ENCODE assay signal across 13 cellular contexts in the genomic region with DNA sequence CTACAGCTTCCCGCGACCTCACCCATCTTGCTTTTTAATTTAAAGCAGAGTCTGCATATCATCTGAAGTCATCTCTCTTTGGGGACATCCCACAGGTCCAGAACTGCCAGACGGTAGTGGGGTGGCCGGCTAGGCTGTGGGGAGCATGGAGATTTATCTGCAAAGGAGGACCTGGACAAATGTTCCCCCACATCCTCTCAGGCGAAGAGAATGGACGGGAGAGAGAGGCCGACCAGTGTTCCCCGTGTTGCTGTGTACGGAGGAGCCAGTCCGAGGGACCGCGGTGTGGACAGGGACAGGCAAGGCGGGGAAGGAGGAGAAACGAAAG. TPM values are rescaled to one million over a fixed set of nuclear protein-coding genes. Genes with fewer than 3 reads are reported as not detected.
DNase-seq lines count a peak whose midpoint lies in the region; ATAC-seq and TF ChIP-seq lines count a peak whose summit lies in the region.
"Had no signal": no experiment of that assay in that cellular context is flagged by ENCODE, and none has a peak within 500 bp of the region (broad histone marks: within the 10 kb centered on the region; RNA-seq: fewer than 3 reads in every experiment).

No MANE protein-coding gene starts in this region.

- 17 to 21% methylated on average over 14 of the region's 14 CpGs for WGBS in aorta, 2 donors

- H3K9me3 Mint-ChIP-seq in effector memory CD8-positive, alpha-beta T cell, result no peaks in the 10 kb centered on the region
- no peaks in the 10 kb centered on the region for H3K9me3 Mint-ChIP-seq in naive B cell

- no peak overlapping the region for H3K27ac Mint-ChIP-seq in effector memory CD8-positive, alpha-beta T cell
- peak overlapping the region in 1 of 6 donors; percentile 2 for H3K27ac Mint-ChIP-seq in naive B cell

- no peak for TF ChIP-seq CTCF in right atrium auricular region (IDR thresholded peaks at IDR 0.05)

- H3K27me3 Mint-ChIP-seq in effector memory CD8-positive, alpha-beta T cell, result peaks cover 49 to 78% of the 10 kb centered on the region in 2 donors
- peaks cover 50 to 70% (median 57%) of the 10 kb centered on the region in 3 donors for H3K27me3 Mint-ChIP-seq in naive B cell

- DNase-seq in right atrium auricular region (ENCODE audit: low spot score), result no peak
- DNase-seq in Right ventricle myocardium inferior (ENCODE audit: missing footprints), result no peak
- DNase-seq in effector memory CD8-positive, alpha-beta T cell, result no peak
- no peak for DNase-seq in naive B cell
- DNase-seq in aorta, result no peak
- no peak for DNase-seq in activated effector memory CD4-positive, alpha-beta T cell treated with anti-CD3 and anti-CD28 coated beads, Interleukin-2, amount 50 U/mL, for 16 hours
- DNase-seq: activated CD4-positive, alpha-beta T cell treated with anti-CD3 and anti-CD28 coated beads for 1 hour; DMS79; NCI-H1694 treated with DMSO at 0.1 percent for 48 hours had no signal

- no peak for ATAC-seq in Right ventricle myocardium inferior
- no peak for ATAC-seq in effector memory CD8-positive, alpha-beta T cell (replicated peaks)
- no peak for ATAC-seq in naive B cell (ENCODE audit: low read depth in 2 of 2)
- no peak for ATAC-seq in aorta (ENCODE audit: low FRiP score)
- ATAC-seq in GM21447 (IDR thresholded peaks at IDR 0.05; ENCODE audit: unreplicated experiment), result no peak
- no peak for ATAC-seq in HG02623 (IDR thresholded peaks at IDR 0.05; ENCODE audit: unreplicated experiment)

- H3K27me3 ChIP-seq in right atrium auricular region (no peaks in the 10 kb centered on the region), aorta (ENCODE audit: control insufficient read depth in 1 of 2, insufficient read depth in 2 of 2, low read length in 1 of 2) (no peaks in the 10 kb centered on the region)

- peak overlapping the region; percentile 79 to 81 for H3K27ac ChIP-seq in right atrium auricular region
- peak overlapping the region in 1 of 2 donors; percentile 87 for H3K27ac ChIP-seq in aorta (ENCODE audit: low read depth in 1 of 2, low read length in 2 of 2)

- peak overlapping the region; percentile 63 to 71 for H3K4me3 Mint-ChIP-seq in effector memory CD8-positive, alpha-beta T cell
- H3K4me3 Mint-ChIP-seq in naive B cell, result peak overlapping the region in 7 of 8 donors; percentile 37 to 87 (median 80)

- peaks cover 10 to 17% of the 10 kb centered on the region in 2 donors for H3K4me1 Mint-ChIP-seq in effector memory CD8-positive, alpha-beta T cell (ENCODE audit: low read depth in 2 of 2)
- H3K4me1 Mint-ChIP-seq in naive B cell, result peaks cover 25 to 45% (median 40%) of the 10 kb centered on the region in 3 donors

- peaks cover 0 to 37% of the 10 kb centered on the region in 2 donors for H3K4me1 ChIP-seq in right atrium auricular region
- no peaks in the 10 kb centered on the region for H3K4me1 ChIP-seq in aorta (ENCODE audit: control insufficient read depth in 1 of 2, insufficient read depth in 2 of 2, low read length in 2 of 2)

- H3K36me3 ChIP-seq in right atrium auricular region, result no peaks in the 10 kb centered on the region
- H3K36me3 ChIP-seq in aorta (ENCODE audit: control insufficient read depth in 1 of 2, insufficient read depth in 2 of 2, low read length in 1 of 2), result no peaks in the 10 kb centered on the region

- intact Hi-C loops in Right ventricle myocardium inferior (cut with DNase I), result loop anchor here (2.0 kb wide), 1 partner anchor 25 kb away; no protein-coding TSS in a partner anchor
- intact Hi-C loops in aorta (cut with DNase I), result no loop called here

- H3K4me3 ChIP-seq in right atrium auricular region (peak overlapping the region; percentile 39 to 58), aorta (ENCODE audit: low read length in 2 of 2) (peak overlapping the region; percentile 19 to 49)

- no peaks in the 10 kb centered on the region for H3K36me3 Mint-ChIP-seq in effector memory CD8-positive, alpha-beta T cell (ENCODE audit: insufficient read depth)
- no peaks in the 10 kb centered on the region for H3K36me3 Mint-ChIP-seq in naive B cell

- no peaks in the 10 kb centered on the region for H3K9me3 ChIP-seq in right atrium auricular region
- no peaks in the 10 kb centered on the region for H3K9me3 ChIP-seq in aorta (ENCODE audit: control insufficient read depth, low read length)

RNA-seq across cellular contexts. Expression of gene MT1M, which starts 0.7 kb away (rescaled TPM):
- total RNA-seq in right atrium auricular region, result 1 to 10 TPM; 5.2 to 9.9 TPM
- total RNA-seq in Right ventricle myocardium inferior, result 6.7 TPM
- not detected for polyA plus RNA-seq in naive B cell (ENCODE audit: low read depth in 6 of 6)
- 100 to 1,000 TPM in 1 of 2 donors, 10 to 100 TPM in 1; 11.8 to 129 TPM for total RNA-seq in aorta
- polyA plus RNA-seq in aorta, result 10 to 100 TPM; 40.1 to 72.2 TPM

RNA-seq across cellular contexts. Expression of gene MT1E, which starts 6.2 kb away (rescaled TPM):
- 100 to 1,000 TPM; 129 to 210 TPM for total RNA-seq in right atrium auricular region
- 136 TPM for total RNA-seq in Right ventricle myocardium inferior
- not detected for polyA plus RNA-seq in naive B cell (ENCODE audit: low read depth in 6 of 6)
- 100 to 1,000 TPM in 1 of 2 donors, 10 to 100 TPM in 1; 47.8 to 355 TPM for total RNA-seq in aorta
- polyA plus RNA-seq in aorta, result 100 to 1,000 TPM; 185 to 606 TPM

RNA-seq across cellular contexts. Expression of gene MT1A, which starts 6.7 kb away (rescaled TPM):
- total RNA-seq in right atrium auricular region, result 10 to 100 TPM in 1 of 2 donors, not detected in 1; 30.0 TPM
- 2.9 TPM for total RNA-seq in Right ventricle myocardium inferior
- polyA plus RNA-seq in naive B cell (ENCODE audit: low read depth in 6 of 6), result not detected
- 10 to 100 TPM in 1 of 2 donors, 1 to 10 TPM in 1; 4.6 to 82.2 TPM for total RNA-seq in aorta
- 10 to 100 TPM in 1 of 2 donors, 1 to 10 TPM in 1; 7.0 to 16.2 TPM for polyA plus RNA-seq in aorta

RNA-seq across cellular contexts. Expression of gene MT1B, which starts 19.9 kb away (rescaled TPM):
- total RNA-seq in right atrium auricular region (not detected), Right ventricle myocardium inferior (not detected), aorta (not detected)
- polyA plus RNA-seq in naive B cell (ENCODE audit: low read depth in 6 of 6) (not detected), aorta (not detected)
- total RNA-seq: lung microvascular endothelial cell, ureter had no signal

RNA-seq across cellular contexts. Expression of gene MT2A, which starts 23.4 kb away (rescaled TPM):
- 100 to 1,000 TPM in 1 of 2 donors, 10 to 100 TPM in 1; 33.3 to 118 TPM for total RNA-seq in right atrium auricular region
- total RNA-seq in Right ventricle myocardium inferior, result 95.2 TPM
- 10 to 100 TPM in 5 of 6 donors, 1 to 10 TPM in 1; 8.6 to 18.6 (median 11.2) TPM for polyA plus RNA-seq in naive B cell (ENCODE audit: low read depth in 6 of 6)
- 1,000 to 10,000 TPM in 1 of 2 donors, 100 to 1,000 TPM in 1; 146 to 1,375 TPM for total RNA-seq in aorta
- polyA plus RNA-seq in aorta, result 1,000 to 10,000 TPM in 1 of 2 donors, 100 to 1,000 TPM in 1; 320 to 1,681 TPM
